In genomic region chr17:12990041-12990808, GRCh38 we compare ENCODE assay signal across 1 cellular context.
TF ChIP-seq lines count a peak whose summit lies in the region.

No MANE protein-coding gene starts in this region.

TF ChIP-seq in HepG2, 621 proteins besides CTCF, POLR2A, EP300 and RAD21 (continued from another document):
- TF ChIP-seq ZNF800 (CRISPR knock-in tag; IDR thresholded peaks at IDR 0.05): no peak
